8 cellular contexts compared by ENCODE assay signal in the genomic region with DNA sequence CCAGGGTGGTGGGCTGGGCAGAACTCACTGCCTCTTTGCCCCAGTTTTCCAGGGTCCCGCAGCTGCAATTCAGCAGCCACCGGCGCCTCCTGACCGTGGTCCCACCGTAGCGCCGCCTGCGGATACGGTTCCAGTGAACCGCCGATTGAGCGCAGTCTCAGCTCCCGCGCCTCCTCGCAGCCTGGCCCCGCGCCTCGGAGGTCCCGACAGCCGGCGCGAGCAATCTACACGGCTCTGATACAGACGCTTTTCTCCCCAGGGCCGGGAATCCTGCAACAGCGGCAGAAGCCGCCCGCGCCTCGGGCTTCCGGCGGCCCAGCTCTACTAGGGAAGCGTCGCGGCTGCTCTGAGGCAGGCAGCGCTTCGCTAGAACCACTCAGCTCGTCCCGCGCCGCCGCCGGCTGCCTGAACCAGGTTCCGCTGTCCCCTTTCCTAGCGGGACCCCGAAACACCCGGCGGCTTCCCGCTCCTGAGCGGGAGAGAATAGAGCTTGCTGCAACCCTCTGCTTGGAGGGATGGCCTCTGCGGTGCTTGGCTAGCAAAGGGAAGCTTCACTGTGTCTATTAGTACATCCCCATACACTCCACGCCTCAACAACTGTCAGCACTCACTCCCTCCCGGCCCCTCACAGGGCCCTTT. TPM values are rescaled to one million over a fixed set of nuclear protein-coding genes. Genes with fewer than 3 reads are reported as not detected.
A peak's percentile ranks its signal among the peaks of the same experiment; 100 is the strongest.
DNase-seq lines count a peak whose midpoint lies in the region; ATAC-seq and TF ChIP-seq lines count a peak whose summit lies in the region.

No MANE protein-coding gene starts in this region.

- WGBS in right lobe of liver (ENCODE audit: insufficient coverage, low coverage, low lambda C conversion rate, missing lambda C conversion rate): 0% methylated on average over 7 of the region's 53 CpGs
- 8 to 11% methylated on average over 2 to 23 of the region's 53 CpGs for WGBS in upper lobe of left lung, 2 donors

- ATAC-seq in right lobe of liver (peak; percentile 59 to 66 (median 64)), upper lobe of left lung (ENCODE audit: low FRiP score in 2 of 2) (peak in 1 of 2 donors; percentile 57), GM18498 (IDR thresholded peaks at IDR 0.05; ENCODE audit: unreplicated experiment) (no peak)

- H3K9me3 ChIP-seq in right lobe of liver (no peaks in the 10 kb centered on the region), upper lobe of left lung (no peaks in the 10 kb centered on the region)

- DNase-seq in AG09309 (ENCODE audit: low read depth) (no peak), cardiac fibroblast (ENCODE audit: low read depth in 2 of 2) (peak in 1 of 2 donors; percentile 36), right lobe of liver (no peak), upper lobe of left lung (peak in 1 of 2 donors; percentile 88), HUDEP-2 (lab: John Stamatoyannopoulos, UW; ENCODE audit: unreplicated experiment in 76 of 76) (no peak), T-helper 9 cell (no peak)
- no peak for DNase-seq in Jurkat, Clone E6-1 (ENCODE audit: low read depth, low spot score)

- peaks cover 0 to 23% (median under 1%) of the 10 kb centered on the region in 4 donors for H3K4me1 ChIP-seq in right lobe of liver
- peaks cover 33 to 39% (median 34%) of the 10 kb centered on the region in 4 donors for H3K4me1 ChIP-seq in upper lobe of left lung

- H3K36me3 ChIP-seq in right lobe of liver: no peaks in the 10 kb centered on the region
- H3K36me3 ChIP-seq in upper lobe of left lung: no peaks in the 10 kb centered on the region

- peaks cover 8 to 24% of the 10 kb centered on the region in 2 donors for H3K27me3 ChIP-seq in right lobe of liver
- peaks cover 1 to 58% (median 34%) of the 10 kb centered on the region in 4 donors for H3K27me3 ChIP-seq in upper lobe of left lung

- no peak for TF ChIP-seq EP300 in upper lobe of left lung (IDR thresholded peaks at IDR 0.05)

- TF ChIP-seq POLR2A in right lobe of liver (IDR thresholded peaks at IDR 0.05) (no peak), upper lobe of left lung (IDR thresholded peaks at IDR 0.05) (no peak)

- TF ChIP-seq CTCF in AG09309 (IDR thresholded peaks at IDR 0.05; ENCODE audit: control insufficient read depth, insufficient read depth, low read depth, low read length, missing control alignments) (no peak), cardiac fibroblast (IDR thresholded peaks at IDR 0.05; ENCODE audit: low read depth, low read length) (no peak), right lobe of liver (IDR thresholded peaks at IDR 0.05) (no peak), upper lobe of left lung (IDR thresholded peaks at IDR 0.05) (no peak)

- H3K4me3 ChIP-seq in AG09309 (ENCODE audit: control insufficient read depth, low read depth, low read length): peak overlapping the region; percentile 32
- peak overlapping the region; percentile 9; the same call in 1 of the 2 replicates for H3K4me3 ChIP-seq in Jurkat, Clone E6-1 (ENCODE audit: low read length)
- H3K4me3 ChIP-seq in cardiac fibroblast (replicated peaks in 1 of 2; ENCODE audit: low read depth in 2 of 2, low read length in 2 of 2): peak overlapping the region; percentile 36 to 40
- peak overlapping the region in 2 of 3 donors; percentile 7 to 26 for H3K4me3 ChIP-seq in right lobe of liver
- H3K4me3 ChIP-seq in upper lobe of left lung: peak overlapping the region in 3 of 4 donors; percentile 9 to 37 (median 34)

- intact Hi-C loops in right lobe of liver (cut with DNase I): no loop called here

- H3K27ac ChIP-seq in right lobe of liver (no peak overlapping the region), upper lobe of left lung (no peak overlapping the region)

RNA-seq across cellular contexts. Expression of a gene that starts 3.1 kb away (rescaled TPM):
- polyA plus RNA-seq in Jurkat, Clone E6-1 (2012; ENCODE audit: insufficient read depth, insufficient read length): not detected
- total RNA-seq in right lobe of liver: not detected
- total RNA-seq in upper lobe of left lung: under 1 TPM in 1 of 6 donors, not detected in 5; 0.07 TPM

RNA-seq across cellular contexts. Expression of a gene that starts 3.2 kb away (rescaled TPM):
- polyA plus RNA-seq in Jurkat, Clone E6-1 (2012; ENCODE audit: insufficient read depth, insufficient read length): not detected
- total RNA-seq in right lobe of liver: not detected
- under 1 TPM in 2 of 6 donors, not detected in 4; 0.06 to 0.07 TPM for total RNA-seq in upper lobe of left lung

RNA-seq across cellular contexts. Expression of a gene that starts 55.9 kb away (rescaled TPM):
- polyA plus RNA-seq in Jurkat, Clone E6-1 (2012; ENCODE audit: insufficient read depth, insufficient read length): not detected
- not detected for total RNA-seq in right lobe of liver
- not detected for total RNA-seq in upper lobe of left lung
